1 cellular context compared by ENCODE assay signal in the genomic region with DNA sequence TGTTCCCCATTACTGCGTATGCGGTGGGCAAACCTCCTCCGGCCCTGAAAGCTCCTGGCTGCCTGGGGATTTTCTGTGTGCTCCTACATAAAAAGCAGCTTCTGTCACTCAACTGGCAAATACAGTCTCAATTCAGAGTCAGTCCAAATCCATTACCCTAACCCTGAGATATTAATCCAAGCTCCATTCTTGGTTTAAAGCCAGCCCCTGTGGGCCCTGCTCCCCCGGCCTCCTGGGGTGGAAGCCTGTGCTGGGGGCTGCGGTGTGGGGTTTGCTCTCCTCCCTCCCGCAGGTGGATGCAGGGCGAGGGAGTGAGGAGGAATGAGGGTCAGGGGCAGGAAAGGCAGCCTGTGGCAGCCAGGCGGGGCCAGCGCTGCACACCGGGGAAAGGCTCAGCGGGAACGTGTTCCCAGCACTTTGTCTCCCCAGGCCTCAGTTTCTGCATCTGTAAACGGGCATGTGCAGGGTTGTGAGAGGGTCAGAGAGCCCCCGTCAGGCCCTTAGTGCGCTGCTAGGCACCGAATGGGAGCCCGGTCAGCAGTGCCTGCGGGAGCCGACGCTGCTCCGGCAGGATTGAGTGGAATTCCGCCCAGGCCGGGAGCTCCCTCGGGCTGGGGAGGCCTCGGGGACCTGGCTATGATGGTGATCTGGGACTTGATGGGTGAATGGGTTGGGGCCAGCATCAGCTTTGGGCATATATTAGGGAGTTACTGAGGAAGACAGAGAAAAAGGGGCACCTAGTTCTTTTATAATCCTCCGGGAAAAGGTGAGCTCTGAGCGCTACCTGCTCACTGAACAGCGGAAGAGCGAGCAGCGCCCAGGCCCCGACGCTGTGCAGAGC.
TF ChIP-seq lines count a peak whose summit lies in the region.

No MANE protein-coding gene starts in this region.

TF ChIP-seq in HepG2, 621 proteins besides CTCF, POLR2A, EP300 and RAD21 (continued from another document and continues in another):
- no peak for TF ChIP-seq ZBTB44 (CRISPR knock-in tag; IDR thresholded peaks at IDR 0.05)
- TF ChIP-seq, protein P1, sequence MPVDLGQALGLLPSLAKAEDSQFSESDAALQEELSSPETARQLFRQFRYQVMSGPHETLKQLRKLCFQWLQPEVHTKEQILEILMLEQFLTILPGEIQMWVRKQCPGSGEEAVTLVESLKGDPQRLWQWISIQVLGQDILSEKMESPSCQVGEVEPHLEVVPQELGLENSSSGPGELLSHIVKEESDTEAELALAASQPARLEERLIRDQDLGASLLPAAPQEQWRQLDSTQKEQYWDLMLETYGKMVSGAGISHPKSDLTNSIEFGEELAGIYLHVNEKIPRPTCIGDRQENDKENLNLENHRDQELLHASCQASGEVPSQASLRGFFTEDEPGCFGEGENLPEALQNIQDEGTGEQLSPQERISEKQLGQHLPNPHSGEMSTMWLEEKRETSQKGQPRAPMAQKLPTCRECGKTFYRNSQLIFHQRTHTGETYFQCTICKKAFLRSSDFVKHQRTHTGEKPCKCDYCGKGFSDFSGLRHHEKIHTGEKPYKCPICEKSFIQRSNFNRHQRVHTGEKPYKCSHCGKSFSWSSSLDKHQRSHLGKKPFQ (CRISPR knock-in tag; IDR thresholded peaks at IDR 0.05; ENCODE audit: insufficient replicate concordance): no peak
- TF ChIP-seq, protein P2, sequence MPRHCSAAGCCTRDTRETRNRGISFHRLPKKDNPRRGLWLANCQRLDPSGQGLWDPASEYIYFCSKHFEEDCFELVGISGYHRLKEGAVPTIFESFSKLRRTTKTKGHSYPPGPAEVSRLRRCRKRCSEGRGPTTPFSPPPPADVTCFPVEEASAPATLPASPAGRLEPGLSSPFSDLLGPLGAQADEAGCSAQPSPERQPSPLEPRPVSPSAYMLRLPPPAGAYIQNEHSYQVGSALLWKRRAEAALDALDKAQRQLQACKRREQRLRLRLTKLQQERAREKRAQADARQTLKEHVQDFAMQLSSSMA (CRISPR knock-in tag; IDR thresholded peaks at IDR 0.05): no peak
- no peak for TF ChIP-seq ZNF232 (CRISPR knock-in tag; IDR thresholded peaks at IDR 0.05; ENCODE audit: borderline replicate concordance)
- no peak for TF ChIP-seq ETV5 (CRISPR knock-in tag; IDR thresholded peaks at IDR 0.05; ENCODE audit: borderline replicate concordance)
- no peak for TF ChIP-seq ZKSCAN1 (IDR thresholded peaks at IDR 0.05; ENCODE audit: low read length)
- no peak for TF ChIP-seq TEAD2 (CRISPR knock-in tag; IDR thresholded peaks at IDR 0.05)
- TF ChIP-seq ZNF674 (CRISPR knock-in tag; IDR thresholded peaks at IDR 0.05; ENCODE audit: low read depth): no peak
- TF ChIP-seq, protein P3, sequence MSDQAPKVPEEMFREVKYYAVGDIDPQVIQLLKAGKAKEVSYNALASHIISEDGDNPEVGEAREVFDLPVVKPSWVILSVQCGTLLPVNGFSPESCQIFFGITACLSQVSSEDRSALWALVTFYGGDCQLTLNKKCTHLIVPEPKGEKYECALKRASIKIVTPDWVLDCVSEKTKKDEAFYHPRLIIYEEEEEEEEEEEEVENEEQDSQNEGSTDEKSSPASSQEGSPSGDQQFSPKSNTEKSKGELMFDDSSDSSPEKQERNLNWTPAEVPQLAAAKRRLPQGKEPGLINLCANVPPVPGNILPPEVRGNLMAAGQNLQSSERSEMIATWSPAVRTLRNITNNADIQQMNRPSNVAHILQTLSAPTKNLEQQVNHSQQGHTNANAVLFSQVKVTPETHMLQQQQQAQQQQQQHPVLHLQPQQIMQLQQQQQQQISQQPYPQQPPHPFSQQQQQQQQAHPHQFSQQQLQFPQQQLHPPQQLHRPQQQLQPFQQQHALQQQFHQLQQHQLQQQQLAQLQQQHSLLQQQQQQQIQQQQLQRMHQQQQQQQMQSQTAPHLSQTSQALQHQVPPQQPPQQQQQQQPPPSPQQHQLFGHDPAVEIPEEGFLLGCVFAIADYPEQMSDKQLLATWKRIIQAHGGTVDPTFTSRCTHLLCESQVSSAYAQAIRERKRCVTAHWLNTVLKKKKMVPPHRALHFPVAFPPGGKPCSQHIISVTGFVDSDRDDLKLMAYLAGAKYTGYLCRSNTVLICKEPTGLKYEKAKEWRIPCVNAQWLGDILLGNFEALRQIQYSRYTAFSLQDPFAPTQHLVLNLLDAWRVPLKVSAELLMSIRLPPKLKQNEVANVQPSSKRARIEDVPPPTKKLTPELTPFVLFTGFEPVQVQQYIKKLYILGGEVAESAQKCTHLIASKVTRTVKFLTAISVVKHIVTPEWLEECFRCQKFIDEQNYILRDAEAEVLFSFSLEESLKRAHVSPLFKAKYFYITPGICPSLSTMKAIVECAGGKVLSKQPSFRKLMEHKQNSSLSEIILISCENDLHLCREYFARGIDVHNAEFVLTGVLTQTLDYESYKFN (CRISPR knock-in tag; conservative IDR thresholded peaks at IDR 0.05): no peak
- no peak for TF ChIP-seq MLX (CRISPR knock-in tag; IDR thresholded peaks at IDR 0.05)
- no peak for TF ChIP-seq POGZ (CRISPR knock-in tag; IDR thresholded peaks at IDR 0.05)
- no peak for TF ChIP-seq ATAD3A (CRISPR knock-in tag; IDR thresholded peaks at IDR 0.05)
- TF ChIP-seq ZNF121 (CRISPR knock-in tag; IDR thresholded peaks at IDR 0.05): 0 out of 2 replicates have a peak, but pooled peaks have one; percentile 24
- TF ChIP-seq ZNF747 (CRISPR knock-in tag; IDR thresholded peaks at IDR 0.05; ENCODE audit: borderline replicate concordance): no peak
- TF ChIP-seq, protein P4, sequence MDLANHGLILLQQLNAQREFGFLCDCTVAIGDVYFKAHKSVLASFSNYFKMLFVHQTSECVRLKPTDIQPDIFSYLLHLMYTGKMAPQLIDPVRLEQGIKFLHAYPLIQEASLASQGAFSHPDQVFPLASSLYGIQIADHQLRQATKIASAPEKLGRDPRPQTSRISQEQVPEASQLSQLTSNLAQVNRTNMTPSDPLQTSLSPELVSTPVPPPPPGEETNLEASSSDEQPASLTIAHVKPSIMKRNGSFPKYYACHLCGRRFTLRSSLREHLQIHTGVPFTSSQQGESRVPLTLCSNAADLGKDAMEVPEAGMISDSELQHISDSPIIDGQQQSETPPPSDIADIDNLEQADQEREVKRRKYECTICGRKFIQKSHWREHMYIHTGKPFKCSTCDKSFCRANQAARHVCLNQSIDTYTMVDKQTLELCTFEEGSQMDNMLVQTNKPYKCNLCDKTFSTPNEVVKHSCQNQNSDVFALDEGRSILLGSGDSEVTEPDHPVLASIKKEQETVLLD (CRISPR knock-in tag; IDR thresholded peaks at IDR 0.05; ENCODE audit: low read depth): no peak
- TF ChIP-seq, protein P5, sequence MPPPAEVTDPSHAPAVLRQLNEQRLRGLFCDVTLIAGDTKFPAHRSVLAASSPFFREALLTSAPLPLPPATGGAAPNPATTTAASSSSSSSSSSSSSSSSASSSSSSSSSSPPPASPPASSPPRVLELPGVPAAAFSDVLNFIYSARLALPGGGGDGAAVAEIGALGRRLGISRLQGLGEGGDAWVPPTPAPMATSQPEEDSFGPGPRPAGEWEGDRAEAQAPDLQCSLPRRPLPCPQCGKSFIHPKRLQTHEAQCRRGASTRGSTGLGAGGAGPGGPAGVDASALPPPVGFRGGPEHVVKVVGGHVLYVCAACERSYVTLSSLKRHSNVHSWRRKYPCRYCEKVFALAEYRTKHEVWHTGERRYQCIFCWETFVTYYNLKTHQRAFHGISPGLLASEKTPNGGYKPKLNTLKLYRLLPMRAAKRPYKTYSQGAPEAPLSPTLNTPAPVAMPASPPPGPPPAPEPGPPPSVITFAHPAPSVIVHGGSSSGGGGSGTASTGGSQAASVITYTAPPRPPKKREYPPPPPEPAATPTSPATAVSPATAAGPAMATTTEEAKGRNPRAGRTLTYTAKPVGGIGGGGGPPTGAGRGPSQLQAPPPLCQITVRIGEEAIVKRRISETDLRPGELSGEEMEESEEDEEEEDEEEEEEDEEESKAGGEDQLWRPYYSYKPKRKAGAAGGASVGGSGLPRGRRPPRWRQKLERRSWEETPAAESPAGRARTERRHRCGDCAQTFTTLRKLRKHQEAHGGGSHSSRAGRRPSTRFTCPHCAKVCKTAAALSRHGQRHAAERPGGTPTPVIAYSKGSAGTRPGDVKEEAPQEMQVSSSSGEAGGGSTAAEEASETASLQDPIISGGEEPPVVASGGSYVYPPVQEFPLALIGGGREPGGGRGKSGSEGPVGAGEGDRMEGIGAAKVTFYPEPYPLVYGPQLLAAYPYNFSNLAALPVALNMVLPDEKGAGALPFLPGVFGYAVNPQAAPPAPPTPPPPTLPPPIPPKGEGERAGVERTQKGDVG (CRISPR knock-in tag; IDR thresholded peaks at IDR 0.05; ENCODE audit: borderline replicate concordance): peak; percentile 19; the same call in 1 of the 2 replicates
- TF ChIP-seq ZNF280D (CRISPR knock-in tag; IDR thresholded peaks at IDR 0.05): no peak
- no peak for TF ChIP-seq RARG (CRISPR knock-in tag; IDR thresholded peaks at IDR 0.05; ENCODE audit: low read depth)
- no peak for TF ChIP-seq TRAFD1 (CRISPR knock-in tag; IDR thresholded peaks at IDR 0.05; ENCODE audit: borderline replicate concordance)
- TF ChIP-seq, protein P6, sequence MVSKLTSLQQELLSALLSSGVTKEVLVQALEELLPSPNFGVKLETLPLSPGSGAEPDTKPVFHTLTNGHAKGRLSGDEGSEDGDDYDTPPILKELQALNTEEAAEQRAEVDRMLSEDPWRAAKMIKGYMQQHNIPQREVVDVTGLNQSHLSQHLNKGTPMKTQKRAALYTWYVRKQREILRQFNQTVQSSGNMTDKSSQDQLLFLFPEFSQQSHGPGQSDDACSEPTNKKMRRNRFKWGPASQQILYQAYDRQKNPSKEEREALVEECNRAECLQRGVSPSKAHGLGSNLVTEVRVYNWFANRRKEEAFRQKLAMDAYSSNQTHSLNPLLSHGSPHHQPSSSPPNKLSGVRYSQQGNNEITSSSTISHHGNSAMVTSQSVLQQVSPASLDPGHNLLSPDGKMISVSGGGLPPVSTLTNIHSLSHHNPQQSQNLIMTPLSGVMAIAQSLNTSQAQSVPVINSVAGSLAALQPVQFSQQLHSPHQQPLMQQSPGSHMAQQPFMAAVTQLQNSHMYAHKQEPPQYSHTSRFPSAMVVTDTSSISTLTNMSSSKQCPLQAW (CRISPR knock-in tag; IDR thresholded peaks at IDR 0.05): no peak
- TF ChIP-seq ZBTB37 (CRISPR knock-in tag; IDR thresholded peaks at IDR 0.05): 0 out of 2 replicates have a peak, but pooled peaks have one; percentile 32
- TF ChIP-seq ZNF446 (CRISPR knock-in tag; IDR thresholded peaks at IDR 0.05): no peak
- no peak for TF ChIP-seq ZNF101 (CRISPR knock-in tag; IDR thresholded peaks at IDR 0.05; ENCODE audit: borderline replicate concordance, low read depth)
